ENCODE assay signal across 8 cellular contexts in the genomic region with DNA sequence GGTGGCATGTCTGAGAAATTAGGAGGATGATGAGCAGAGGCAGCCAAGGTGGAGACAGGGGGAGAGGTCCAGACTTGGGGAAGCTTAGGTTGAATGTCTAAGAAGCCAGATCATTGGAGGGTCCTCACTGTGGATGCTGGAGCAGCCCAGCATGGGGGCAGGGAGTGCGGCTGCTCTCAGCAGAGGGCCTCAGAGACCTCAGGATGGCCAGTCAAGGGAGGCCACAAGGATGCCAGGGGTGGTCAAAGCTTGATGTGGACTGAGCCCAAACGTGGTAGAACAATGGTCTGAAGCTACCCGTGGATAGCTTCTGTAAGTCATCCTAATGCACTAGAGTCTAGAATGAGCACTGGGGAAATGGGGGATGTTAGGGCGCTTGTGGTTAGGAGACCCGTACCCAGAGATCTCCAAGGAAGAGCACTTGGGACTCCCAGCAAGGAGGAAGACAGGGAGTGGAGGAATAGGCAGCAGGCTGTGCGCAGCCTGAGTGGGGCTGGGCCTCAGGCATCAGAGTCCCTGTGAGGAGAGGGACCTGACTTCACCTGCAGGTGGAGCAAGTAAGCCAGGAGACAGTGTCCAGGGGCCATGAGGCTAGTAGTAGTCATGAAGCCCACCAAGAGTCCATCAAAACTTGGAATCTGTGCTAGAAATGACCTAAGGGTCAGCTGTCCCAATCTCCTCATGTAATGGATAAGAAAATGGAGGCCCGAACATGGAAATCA. TPM values are rescaled to one million over a fixed set of nuclear protein-coding genes. Genes with fewer than 3 reads are reported as not detected.
DNase-seq lines count a peak whose midpoint lies in the region; ATAC-seq and TF ChIP-seq lines count a peak whose summit lies in the region.

No MANE protein-coding gene starts in this region.

- CTCF ChIA-PET in RWPE1 (lab: Yijun Ruan, JAX): interaction anchor here (0.6 to 7.6 kb wide), 25 partner anchors 9 to 751 kb away, joined by 3 to 143 read pairs (median 3); a partner anchor contains a TSS

- TF ChIP-seq CTCF in AG09319 (IDR thresholded peaks at IDR 0.05; ENCODE audit: low read depth, low read length) (peak; percentile 18), GM13976 (IDR thresholded peaks at IDR 0.05; ENCODE audit: borderline replicate concordance, control extremely low read depth, extremely low read depth, insufficient read depth, missing control alignments) (peak; percentile 40), RWPE1 (conservative IDR thresholded peaks at IDR 0.05; ENCODE audit: low read depth) (peak; percentile 71)

- POLR2A ChIA-PET in RWPE1 (lab: Yijun Ruan, JAX; ENCODE audit: low non-redundant PET): no interaction called here

- in situ Hi-C loops in GM13976 (cut with MboI; ENCODE audit: low sequenced_read_pairs, unreplicated experiment): loop anchor here (5.0 kb wide), 1 partner anchor 129 kb away; no protein-coding TSS in a partner anchor

- no peak overlapping the region for H3K27ac ChIP-seq in RWPE1

- intact Hi-C loops in left ventricle myocardium superior (cut with micrococcal nuclease): loop anchor here (2.0 kb wide), 1 partner anchor 141 kb away; no protein-coding TSS in a partner anchor

- DNase-seq in AG09319 (ENCODE audit: extremely low read depth, low read depth) (no peak), GM13976 (ENCODE audit: low spot score) (peak; percentile 67), RWPE1 (ENCODE audit: low spot score) (peak; percentile 65), left ventricle myocardium superior (no peak), NOMO-1 treated with DMSO at 0.1 percent for 48 hours (lab: John Stamatoyannopoulos, UW; ENCODE audit: unreplicated experiment) (no peak)
- DNase-seq in activated CD4-positive, alpha-beta T cell treated with anti-CD3 and anti-CD28 coated beads for 1 hour: no peak

- ATAC-seq in left ventricle myocardium superior (peak; percentile 25), HG02588 (IDR thresholded peaks at IDR 0.05; ENCODE audit: unreplicated experiment) (no peak), HG02870 (IDR thresholded peaks at IDR 0.05; ENCODE audit: unreplicated experiment) (no peak)

RNA-seq across cellular contexts. Expression of a gene that starts 4.3 kb away (rescaled TPM):
- 87.0 TPM for total RNA-seq in left ventricle myocardium superior

RNA-seq across cellular contexts. Expression of a gene that starts 4.7 kb away (rescaled TPM):
- total RNA-seq in left ventricle myocardium superior: not detected

RNA-seq across cellular contexts. Expression of a gene that starts 22.0 kb away (rescaled TPM):
- total RNA-seq in left ventricle myocardium superior: 3.5 TPM

RNA-seq across cellular contexts. Expression of a gene that starts 37.5 kb away (rescaled TPM):
- 40.7 TPM for total RNA-seq in left ventricle myocardium superior

RNA-seq across cellular contexts. Expression of a gene that starts 40.6 kb away (rescaled TPM):
- total RNA-seq in left ventricle myocardium superior: not detected

Comparison
In these comparisons a context has a peak if more than half of its experiments do, and no peak if none do; other contexts are left out.
1. DNase-seq: peak in GM13976 (single experiment) and RWPE1 (single experiment); none in AG09319 (single experiment), left ventricle myocardium superior (single experiment), NOMO-1 treated with DMSO at 0.1 percent for 48 hours (single experiment) and activated CD4-positive, alpha-beta T cell treated with anti-CD3 and anti-CD28 coated beads for 1 hour (single experiment).
2. CTCF ChIP-seq: peak in every context shown above with its lines; median percentile 71 in RWPE1; 40 in GM13976; 18 in AG09319.